13 cellular contexts compared by ENCODE assay signal in genomic region chr2:62363166-62363565, GRCh38.
DNase-seq lines count a peak whose midpoint lies in the region; ATAC-seq and TF ChIP-seq lines count a peak whose summit lies in the region.
"Had no signal": no experiment of that assay in that cellular context is flagged by ENCODE, and none has a peak within 500 bp of the region (broad histone marks: within the 10 kb centered on the region; RNA-seq: fewer than 3 reads in every experiment).

No MANE protein-coding gene starts in this region.

- in situ Hi-C loops in ACHN (cut with HindIII; ENCODE audit: low pct_ligation_motif_present, low pct_unique_long_range_greater_than_20kb, low sequenced_read_pairs) = no loop called here

- no peaks in the 10 kb centered on the region for H3K36me3 Mint-ChIP-seq in glutamatergic neuron (ENCODE audit: unreplicated experiment)
- H3K36me3 Mint-ChIP-seq: natural killer cell treated with Interleukin-12 subunit alpha and Interleukin-12 subunit beta and Interleukin-15 and Interleukin-18, amount 100 ng/mL, for 72 hours had no signal

- H3K27me3 Mint-ChIP-seq in glutamatergic neuron (ENCODE audit: unreplicated experiment) = no peaks in the 10 kb centered on the region
- H3K27me3 Mint-ChIP-seq: natural killer cell treated with Interleukin-12 subunit alpha and Interleukin-12 subunit beta and Interleukin-15 and Interleukin-18, amount 100 ng/mL, for 72 hours had no signal

- H3K4me1 Mint-ChIP-seq in glutamatergic neuron (ENCODE audit: low read depth, unreplicated experiment) = no peaks in the 10 kb centered on the region

- intact Hi-C loops in mucosa of descending colon (cut with DNase I, micrococcal nuclease) = no loop called here

- TF ChIP-seq CTCF in mucosa of descending colon (IDR thresholded peaks at IDR 0.05) (no peak), glutamatergic neuron (IDR thresholded peaks at IDR 0.05; ENCODE audit: partially characterized antibody, unreplicated experiment) (no peak)

- no peaks in the 10 kb centered on the region for H3K9me3 ChIP-seq in mucosa of descending colon

- H3K36me3 ChIP-seq in mucosa of descending colon (ENCODE audit: low read depth) = no peaks in the 10 kb centered on the region

- H3K4me3 ChIP-seq in mucosa of descending colon = no peak overlapping the region

- no peak overlapping the region for H3K27ac Mint-ChIP-seq in glutamatergic neuron (ENCODE audit: unreplicated experiment)
- H3K27ac Mint-ChIP-seq: natural killer cell treated with Interleukin-12 subunit alpha and Interleukin-12 subunit beta and Interleukin-15 and Interleukin-18, amount 100 ng/mL, for 72 hours had no signal

- DNase-seq in mucosa of descending colon = no peak
- no peak for DNase-seq in stimulated activated CD8-positive, alpha-beta memory T cell treated with anti-CD3 and anti-CD28 coated beads, Interleukin-4, amount 100 ng/mL, for 48 hours
- DNase-seq in amygdala (lab: John Stamatoyannopoulos, UW) = no peak
- no peak for DNase-seq in ACHN
- DNase-seq in glutamatergic neuron = no peak
- DNase-seq: activated CD4-positive, CD25-positive, alpha-beta regulatory T cell; caudate nucleus; COR-L47; NCI-H2029 had no signal

- no peak overlapping the region for H3K4me3 Mint-ChIP-seq in glutamatergic neuron (ENCODE audit: unreplicated experiment)
- H3K4me3 Mint-ChIP-seq: natural killer cell treated with Interleukin-12 subunit alpha and Interleukin-12 subunit beta and Interleukin-15 and Interleukin-18, amount 100 ng/mL, for 72 hours had no signal

- no peaks in the 10 kb centered on the region for H3K9me3 Mint-ChIP-seq in glutamatergic neuron (ENCODE audit: unreplicated experiment)
- H3K9me3 Mint-ChIP-seq: natural killer cell treated with Interleukin-12 subunit alpha and Interleukin-12 subunit beta and Interleukin-15 and Interleukin-18, amount 100 ng/mL, for 72 hours had no signal

- no peaks in the 10 kb centered on the region for H3K4me1 ChIP-seq in mucosa of descending colon (ENCODE audit: low read depth)

- ATAC-seq in GM18873 (IDR thresholded peaks at IDR 0.05; ENCODE audit: low FRiP score, unreplicated experiment) = peak; percentile 67
- peak; percentile 83 for ATAC-seq in GM21529 (IDR thresholded peaks at IDR 0.05; ENCODE audit: unreplicated experiment)
- peak; percentile 60 for ATAC-seq in HG03097 (IDR thresholded peaks at IDR 0.05; ENCODE audit: low FRiP score, unreplicated experiment)
- peak; percentile 18 for ATAC-seq in mucosa of descending colon
- ATAC-seq: natural killer cell treated with Interleukin-12 subunit alpha and Interleukin-12 subunit beta and Interleukin-15 and Interleukin-18, amount 100 ng/mL, for 72 hours had no signal

Comparison
In these comparisons a context has a peak if more than half of its experiments do, and no peak if none do; other contexts are left out.
1. ATAC-seq: peak in every context shown above with its lines; median percentile 83 in GM21529; 67 in GM18873; 60 in HG03097; 18 in mucosa of descending colon.